9 cellular contexts compared by ENCODE assay signal in the genomic region with DNA sequence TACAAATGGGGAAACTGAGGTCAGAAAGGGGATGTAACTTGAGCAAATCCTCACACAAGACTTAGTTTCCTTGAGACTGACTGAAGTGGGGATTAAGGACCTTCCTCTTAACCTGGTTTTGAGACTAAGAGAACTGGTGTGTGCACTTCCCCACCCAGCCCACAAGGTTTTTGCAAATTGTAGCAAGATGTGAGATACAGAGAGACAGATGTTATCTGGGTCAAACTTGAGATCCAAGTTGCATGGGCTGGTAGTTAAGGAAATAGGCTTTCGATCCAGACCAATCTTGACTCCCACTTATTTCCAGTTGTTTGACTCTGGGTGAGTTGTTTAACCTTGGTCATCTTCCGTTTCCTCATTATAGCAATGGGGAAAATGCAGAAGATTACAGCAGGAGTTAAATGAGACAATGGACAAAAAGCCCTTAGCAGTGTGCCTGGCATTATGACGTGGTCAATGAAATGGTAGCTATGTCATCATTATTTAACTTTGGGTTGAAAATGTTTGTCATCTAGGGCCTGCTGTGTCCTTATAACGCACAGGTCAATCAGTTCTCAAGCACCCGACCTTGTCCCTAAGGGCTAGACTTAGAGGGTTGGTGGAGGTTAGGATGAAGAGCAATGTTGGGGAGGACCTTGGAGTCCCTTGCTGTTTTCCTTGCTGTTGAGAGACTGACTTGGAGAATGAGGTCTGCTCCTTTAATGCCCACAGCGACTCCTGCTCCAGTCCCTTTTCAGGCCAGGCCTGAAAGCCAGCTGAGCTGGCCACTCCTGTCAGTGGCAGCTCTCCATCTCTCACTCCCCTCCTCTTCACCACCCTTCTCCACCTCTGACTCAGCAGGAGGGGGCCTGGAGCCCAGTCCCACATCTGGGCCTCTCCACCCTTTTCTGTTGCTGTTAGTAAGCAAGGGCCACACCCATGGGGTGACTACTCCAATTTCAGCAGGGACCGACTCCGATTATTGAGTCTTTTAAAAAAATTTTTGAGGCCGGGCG. TPM values are rescaled to one million over a fixed set of nuclear protein-coding genes. Genes with fewer than 3 reads are reported as not detected.
DNase-seq lines count a peak whose midpoint lies in the region; ATAC-seq and TF ChIP-seq lines count a peak whose summit lies in the region.
"Had no signal": no experiment of that assay in that cellular context is flagged by ENCODE, and none has a peak within 500 bp of the region (broad histone marks: within the 10 kb centered on the region; RNA-seq: fewer than 3 reads in every experiment).

No MANE protein-coding gene starts in this region.

- no peak overlapping the region for H3K4me3 ChIP-seq in RWPE2 (ENCODE audit: severe bottlenecking)
- H3K4me3 ChIP-seq in fibroblast of mammary gland (ENCODE audit: control insufficient read depth, low read depth, low read length), result peak overlapping the region; percentile 78
- H3K4me3 ChIP-seq in gastrocnemius medialis, result peak overlapping the region; percentile 73 to 80 (median 79)

- TF ChIP-seq CTCF in GM12873 (IDR thresholded peaks at IDR 0.05; ENCODE audit: insufficient read depth, low read depth, low read length, missing control alignments) (peak; percentile 16), RWPE2 (IDR thresholded peaks at IDR 0.05; ENCODE audit: poor library complexity, severe bottlenecking) (no peak), fibroblast of mammary gland (conservative IDR thresholded peaks at IDR 0.05; ENCODE audit: control insufficient read depth, insufficient read depth, low read depth, low read length) (no peak), gastrocnemius medialis (IDR thresholded peaks at IDR 0.05 in 4 of 5, conservative IDR thresholded peaks at IDR 0.05 in 1 of 5) (peak in 1 of 5 experiments; percentile 5)

- DNase-seq in RWPE2 (ENCODE audit: low spot score) (no peak), fibroblast of mammary gland (ENCODE audit: low read depth) (peak; percentile 98), gastrocnemius medialis (peak; percentile 63 to 87), mesenteric fat pad (ENCODE audit: low spot score) (no peak)

- ATAC-seq in RWPE2 (ENCODE audit: low read depth) (0 out of 3 replicates have a peak, but pooled peaks have one; percentile 4), gastrocnemius medialis (peak; percentile 46 to 55), GM21390 (IDR thresholded peaks at IDR 0.05; ENCODE audit: unreplicated experiment) (no peak), GM21723 (IDR thresholded peaks at IDR 0.05; ENCODE audit: unreplicated experiment) (no peak), GM18498 (IDR thresholded peaks at IDR 0.05; ENCODE audit: unreplicated experiment) (no peak)

- H3K27me3 ChIP-seq in RWPE2 (ENCODE audit: insufficient read depth, poor library complexity, severe bottlenecking) (no peaks in the 10 kb centered on the region), gastrocnemius medialis (no peaks in the 10 kb centered on the region)

- H3K36me3 ChIP-seq in RWPE2 (ENCODE audit: low read depth) (peaks cover 3% of the 10 kb centered on the region; the same call in 1 of the 2 replicates), gastrocnemius medialis (peaks cover 0 to 25% of the 10 kb centered on the region in 2 donors)

- H3K27ac ChIP-seq in RWPE2 (ENCODE audit: poor library complexity, severe bottlenecking) (peak overlapping the region; percentile 0), gastrocnemius medialis (peak overlapping the region; percentile 95 to 97 (median 96))

- in situ Hi-C loops in gastrocnemius medialis (cut with MboI; ENCODE audit: low sequenced_read_pairs in 4 of 4), result no loop called here

- intact Hi-C loops in gastrocnemius medialis (cut with DNase I; ENCODE audit: low total_unique reads), result loop anchor here (2.0 kb wide), 1 partner anchor 21 kb away; a partner anchor contains a TSS

- H3K4me1 ChIP-seq in RWPE2 (ENCODE audit: insufficient read depth, poor library complexity, severe bottlenecking) (peaks cover 15% of the 10 kb centered on the region), gastrocnemius medialis (peaks cover 46 to 59% of the 10 kb centered on the region in 2 donors)

- no peaks in the 10 kb centered on the region for H3K9me3 ChIP-seq in RWPE2 (ENCODE audit: severe bottlenecking)
- H3K9me3 ChIP-seq in gastrocnemius medialis, result no peaks in the 10 kb centered on the region

- peak in 1 of 2 donors; percentile 60 for TF ChIP-seq POLR2A in gastrocnemius medialis (IDR thresholded peaks at IDR 0.05)

RNA-seq across cellular contexts. Expression of a gene that starts 1.9 kb away (rescaled TPM):
- total RNA-seq in gastrocnemius medialis (100 to 1,000 TPM in 2 of 4 donors, 10 to 100 TPM in 2; 35.8 to 114 (median 79.0) TPM), mesenteric fat pad (46.7 TPM)

RNA-seq across cellular contexts. Expression of a gene that starts 8.4 kb away (rescaled TPM):
- total RNA-seq in gastrocnemius medialis, result 1,000 to 10,000 TPM; 2,919 to 3,968 (median 3,006) TPM
- total RNA-seq in mesenteric fat pad, result 0.74 TPM
- total RNA-seq: T-helper 2 cell treated with Interferon-gamma antibody and Interleukin-4, amounts not matched to agents 100 ng/mL and 5 ng/mL, for 36 hours had no signal

RNA-seq across cellular contexts. Expression of a gene that starts 21.7 kb away (rescaled TPM):
- total RNA-seq in gastrocnemius medialis, result 10 to 100 TPM; 32.3 to 66.2 (median 41.4) TPM
- total RNA-seq in mesenteric fat pad, result 14.9 TPM

RNA-seq across cellular contexts. Expression of a gene that starts 21.9 kb away (rescaled TPM):
- total RNA-seq in gastrocnemius medialis, result 1 to 10 TPM; 1.3 to 3.3 (median 2.1) TPM
- total RNA-seq in mesenteric fat pad, result 2.2 TPM

RNA-seq across cellular contexts. Expression of a gene that starts 23.1 kb away (rescaled TPM):
- total RNA-seq in gastrocnemius medialis, result under 1 TPM in 1 of 4 donors, not detected in 3; 0.84 TPM
- not detected for total RNA-seq in mesenteric fat pad

Comparison
In these comparisons a context has a peak if more than half of its experiments do, and no peak if none do; other contexts are left out.
1. ATAC-seq: peak in RWPE2 (single experiment) and gastrocnemius medialis (2 of 2); none in GM21390 (single experiment), GM21723 (single experiment) and GM18498 (single experiment).
2. DNase-seq: peak in fibroblast of mammary gland (single experiment) and gastrocnemius medialis (2 of 2); none in RWPE2 (single experiment) and mesenteric fat pad (single experiment).
3. RNA of a gene that starts 8.4 kb away (total RNA-seq): 2,919 to 3,968 TPM in gastrocnemius medialis; 0.74 TPM in mesenteric fat pad (single experiment); every median in the first group is over 1,000 times any median in the second.